ENCODE assay signal across 9 cellular contexts in the genomic region with DNA sequence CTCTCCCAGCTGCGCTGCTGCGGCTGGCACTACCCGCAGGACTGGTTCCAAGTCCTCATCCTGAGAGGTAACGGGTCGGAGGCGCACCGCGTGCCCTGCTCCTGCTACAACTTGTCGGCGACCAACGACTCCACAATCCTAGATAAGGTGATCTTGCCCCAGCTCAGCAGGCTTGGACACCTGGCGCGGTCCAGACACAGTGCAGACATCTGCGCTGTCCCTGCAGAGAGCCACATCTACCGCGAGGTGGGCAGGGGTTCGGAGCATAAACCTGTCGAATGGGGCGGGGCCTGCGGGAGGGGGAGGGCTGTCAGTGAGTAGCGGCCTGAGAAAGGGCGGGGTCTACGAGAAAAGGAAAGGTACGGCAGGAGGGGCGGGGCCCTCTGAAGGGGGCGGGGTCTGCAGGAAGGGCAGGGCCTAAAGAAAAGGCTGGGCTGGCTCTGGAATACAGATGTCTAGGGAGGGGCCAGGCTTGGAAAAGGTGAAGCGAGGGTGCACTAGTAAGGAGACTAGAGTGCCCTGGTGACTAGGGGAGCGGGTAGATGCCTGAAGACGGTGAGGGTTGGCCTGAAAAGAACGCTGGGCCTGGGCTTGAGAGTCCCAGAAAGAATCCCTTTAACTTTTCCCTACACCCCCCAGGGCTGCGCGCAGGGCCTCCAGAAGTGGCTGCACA. TPM values are rescaled to one million over a fixed set of nuclear protein-coding genes. Genes with fewer than 3 reads are reported as not detected.
DNase-seq lines count a peak whose midpoint lies in the region; ATAC-seq and TF ChIP-seq lines count a peak whose summit lies in the region.
"Had no signal": no experiment of that assay in that cellular context is flagged by ENCODE, and none has a peak within 500 bp of the region (broad histone marks: within the 10 kb centered on the region; RNA-seq: fewer than 3 reads in every experiment).

No MANE protein-coding gene starts in this region.

- no peaks in the 10 kb centered on the region for H3K79me2 ChIP-seq in MM.1S (ENCODE audit: low read length)

- no peak overlapping the region for H2AFZ ChIP-seq in MM.1S (ENCODE audit: low read length)

- H3K4me1 Mint-ChIP-seq in Caco-2 (ENCODE audit: low read depth, unreplicated experiment) (peaks cover 16% of the 10 kb centered on the region), type B pancreatic cell (ENCODE audit: unreplicated experiment) (peaks cover 17% of the 10 kb centered on the region)

- H3K9ac ChIP-seq in MM.1S (ENCODE audit: low read length): no peak overlapping the region

- H3K4me1 ChIP-seq in Caco-2: peaks cover 10% of the 10 kb centered on the region
- H3K4me1 ChIP-seq in lower lobe of right lung: peaks cover 43% of the 10 kb centered on the region
- H3K4me1 ChIP-seq in MM.1S (ENCODE audit: low read length): peaks cover 10% of the 10 kb centered on the region

- peak overlapping the region; percentile 77 for H3K4me3 Mint-ChIP-seq in Caco-2 (ENCODE audit: unreplicated experiment)
- peak overlapping the region; percentile 84 for H3K4me3 Mint-ChIP-seq in type B pancreatic cell

- no TSS peak for BruUV-seq in Caco-2 (replicated peaks; lab: Mats Ljungman, UMichigan)

- peak; percentile 86 to 91 for DNase-seq in Caco-2
- peak; percentile 78 for DNase-seq in NCI-H187 (lab: John Stamatoyannopoulos, UW)
- peak in 3 of 10 donors; percentile 22 to 67 (median 42) for DNase-seq in dorsolateral prefrontal cortex
- DNase-seq in lower lobe of right lung: peak; percentile 93
- peak; percentile 85 for DNase-seq in type B pancreatic cell (ENCODE audit: extremely low spot score, unreplicated experiment)
- DNase-seq in MM.1S: no peak
- no peak for DNase-seq in SHP77 (lab: John Stamatoyannopoulos, UW)
- DNase-seq in NCI-H510A (lab: John Stamatoyannopoulos, UW): no peak

- H3K9me2 ChIP-seq in MM.1S (replicated peaks; ENCODE audit: insufficient read depth, low read length): no peaks in the 10 kb centered on the region

- TF ChIP-seq CTCF in Caco-2 (IDR thresholded peaks at IDR 0.05; ENCODE audit: insufficient read depth in 1 of 2, low read depth in 1 of 2, low read length in 1 of 2, severe bottlenecking in 1 of 2, unreplicated experiment in 1 of 2) (no peak), dorsolateral prefrontal cortex (IDR thresholded peaks at IDR 0.05 in 54 of 56, conservative IDR thresholded peaks at IDR 0.05 in 2 of 56; ENCODE audit: low read depth in 1 of 56, partially characterized antibody in 56 of 56) (no peak), lower lobe of right lung (IDR thresholded peaks at IDR 0.05) (no peak), type B pancreatic cell (conservative IDR thresholded peaks at IDR 0.05) (no peak), MM.1S (IDR thresholded peaks at IDR 0.05; ENCODE audit: low read length) (no peak)

- H3K9me3 ChIP-seq in Caco-2: no peaks in the 10 kb centered on the region
- H3K9me3 ChIP-seq in lower lobe of right lung: no peaks in the 10 kb centered on the region
- H3K9me3 ChIP-seq in MM.1S (replicated peaks; ENCODE audit: insufficient read depth, low read length): no peaks in the 10 kb centered on the region

- H3K27me3 ChIP-seq in Caco-2 (replicated peaks; ENCODE audit: control insufficient read depth, insufficient read depth, low read length): no peaks in the 10 kb centered on the region
- H3K27me3 ChIP-seq in dorsolateral prefrontal cortex: peaks cover 0 to 15% (median 0%) of the 10 kb centered on the region in 45 donors
- no peaks in the 10 kb centered on the region for H3K27me3 ChIP-seq in lower lobe of right lung (ENCODE audit: low read depth)
- H3K27me3 ChIP-seq in MM.1S (replicated peaks; ENCODE audit: insufficient read depth, low read length): no peaks in the 10 kb centered on the region; the same call in 1 of the 2 replicates

- no peak overlapping the region for H3K27ac Mint-ChIP-seq in Caco-2 (ENCODE audit: unreplicated experiment)
- peak overlapping the region; percentile 85 for H3K27ac Mint-ChIP-seq in type B pancreatic cell

- no peaks in the 10 kb centered on the region for H4K20me1 ChIP-seq in MM.1S (ENCODE audit: insufficient read depth, low read length)

- H3K9me3 Mint-ChIP-seq in Caco-2 (ENCODE audit: unreplicated experiment) (no peaks in the 10 kb centered on the region), type B pancreatic cell (no peaks in the 10 kb centered on the region)

- POLR2A ChIA-PET in Caco-2 (lab: Charles Lee): interaction anchor here (0.6 to 1.0 kb wide), 3 partner anchors 114 to 421 kb away, joined by 3 to 6 read pairs (median 4); a partner anchor contains a TSS

- H3K27me3 Mint-ChIP-seq in Caco-2 (ENCODE audit: insufficient read depth, unreplicated experiment) (no peaks in the 10 kb centered on the region), type B pancreatic cell (peaks cover 10% of the 10 kb centered on the region)

- intact Hi-C loops in Caco-2 (cut with micrococcal nuclease; ENCODE audit: unreplicated experiment) (loop anchor here (1.0 kb wide), 1 partner anchor 24 kb away; a partner anchor contains a TSS), dorsolateral prefrontal cortex (cut with DNase I) (no loop called here), lower lobe of right lung (cut with DNase I) (no loop called here)

- H3K27ac ChIP-seq in dorsolateral prefrontal cortex: peak overlapping the region in 13 of 59 donors; percentile 26 to 81 (median 78)
- H3K27ac ChIP-seq in lower lobe of right lung: peak overlapping the region; percentile 87
- no peak overlapping the region for H3K27ac ChIP-seq in MM.1S (ENCODE audit: low read length)

- peaks cover 9% of the 10 kb centered on the region for H3K36me3 Mint-ChIP-seq in Caco-2 (ENCODE audit: insufficient read depth, unreplicated experiment)
- H3K36me3 Mint-ChIP-seq in type B pancreatic cell: peaks cover 18% of the 10 kb centered on the region

- CTCF ChIA-PET in Caco-2 (lab: Charles Lee): interaction anchor here (0.5 to 1.7 kb wide), 6 partner anchors 11 to 345 kb away, joined by 3 to 8 read pairs (median 4); a partner anchor contains a TSS

- peak; percentile 85 to 88 for ATAC-seq in lower lobe of right lung

- no peak overlapping the region for H3K4me2 ChIP-seq in MM.1S (ENCODE audit: low read depth, low read length)

- H3K4me3 ChIP-seq in Caco-2 (ENCODE audit: low read depth, low read length) (peak overlapping the region; percentile 34), dorsolateral prefrontal cortex (peak overlapping the region; percentile 28 to 68 (median 55)), lower lobe of right lung (peak overlapping the region; percentile 60), MM.1S (ENCODE audit: low read length) (no peak overlapping the region)

- H3F3A ChIP-seq in MM.1S (ENCODE audit: insufficient read depth, low read length): no peaks in the 10 kb centered on the region

- no peaks in the 10 kb centered on the region for H3K36me3 ChIP-seq in Caco-2 (ENCODE audit: control insufficient read depth, insufficient read depth, low read length)
- peaks cover 30% of the 10 kb centered on the region for H3K36me3 ChIP-seq in lower lobe of right lung
- no peaks in the 10 kb centered on the region for H3K36me3 ChIP-seq in MM.1S (replicated peaks; ENCODE audit: insufficient read depth, low read length)

RNA-seq across cellular contexts. Expression of a gene that starts 3.6 kb away (rescaled TPM):
- not detected in 2 replicates for total RNA-seq in Caco-2 (2022)
- total RNA-seq in dorsolateral prefrontal cortex: 10 to 100 TPM in 45 of 120 experiments, 1 to 10 TPM in 75; 1.7 to 33.0 (median 8.8) TPM
- total RNA-seq in lower lobe of right lung: 175 TPM
- not detected in 2 replicates for total RNA-seq in type B pancreatic cell (ENCODE audit: low replicate concordance)
- total RNA-seq: glomerular endothelial cell had no signal

RNA-seq across cellular contexts. Expression of a gene that starts 13.8 kb away (rescaled TPM):
- total RNA-seq in Caco-2 (2022) (0.56 and 0.84 TPM in 2 replicates), dorsolateral prefrontal cortex (1 to 10 TPM in 113 of 120 experiments, under 1 TPM in 7; 0.28 to 6.3 (median 2.2) TPM), lower lobe of right lung (4.9 TPM), type B pancreatic cell (ENCODE audit: low replicate concordance) (0.31 and 3.5 TPM in 2 replicates)

RNA-seq across cellular contexts. Expression of a gene that starts 23.4 kb away (rescaled TPM):
- total RNA-seq in Caco-2 (2022): 8.6 and 8.8 TPM in 2 replicates
- 10 to 100 TPM in 5 of 120 experiments, 1 to 10 TPM in 115; 1.2 to 17.3 (median 4.2) TPM for total RNA-seq in dorsolateral prefrontal cortex
- 36.2 TPM for total RNA-seq in lower lobe of right lung
- 28.9 and 116 TPM in 2 replicates for total RNA-seq in type B pancreatic cell (ENCODE audit: low replicate concordance)

RNA-seq across cellular contexts. Expression of a gene that starts 24.9 kb away (rescaled TPM):
- total RNA-seq in Caco-2 (2022) (not detected in 2 replicates), dorsolateral prefrontal cortex (1 to 10 TPM in 1 of 120 experiments, under 1 TPM in 1, not detected in 118; 0.91 to 1.4 TPM), lower lobe of right lung (0.92 TPM), type B pancreatic cell (ENCODE audit: low replicate concordance) (0.90 and 9.4 TPM in 2 replicates)

RNA-seq across cellular contexts. Expression of a gene that starts 49.2 kb away (rescaled TPM):
- 0.56 and 1.00 TPM in 2 replicates for total RNA-seq in Caco-2 (2022)
- under 1 TPM in 1 of 120 experiments, not detected in 119; 0.24 TPM for total RNA-seq in dorsolateral prefrontal cortex
- 3.1 TPM for total RNA-seq in lower lobe of right lung
- not detected in 2 replicates for total RNA-seq in type B pancreatic cell (ENCODE audit: low replicate concordance)
- total RNA-seq: glomerular endothelial cell had no signal

Comparison
In these comparisons a context has a peak if more than half of its experiments do, and no peak if none do; other contexts are left out.
1. DNase-seq: peak in Caco-2 (2 of 2), NCI-H187 (2 of 2), lower lobe of right lung (single experiment) and type B pancreatic cell (single experiment); none in MM.1S (single experiment), SHP77 (0 of 2) and NCI-H510A (single experiment).